In genomic region chr7:50393076-50393475, GRCh38 we compare ENCODE assay signal across 13 cellular contexts. TPM values are rescaled to one million over a fixed set of nuclear protein-coding genes. Genes with fewer than 3 reads are reported as not detected.
DNase-seq lines count a peak whose midpoint lies in the region; ATAC-seq and TF ChIP-seq lines count a peak whose summit lies in the region.
"Had no signal": no experiment of that assay in that cellular context is flagged by ENCODE, and none has a peak within 500 bp of the region (broad histone marks: within the 10 kb centered on the region; RNA-seq: fewer than 3 reads in every experiment).

No MANE protein-coding gene starts in this region.

- TF ChIP-seq CTCF in CD8-positive, alpha-beta T cell (IDR thresholded peaks at IDR 0.05): no peak
- no peak for TF ChIP-seq CTCF in GM10248 (IDR thresholded peaks at IDR 0.05; ENCODE audit: control extremely low read depth, extremely low read depth, low read depth, missing control alignments)
- no peak for TF ChIP-seq CTCF in lower lobe of right lung (IDR thresholded peaks at IDR 0.05)

- peaks cover 90% of the 10 kb centered on the region for H3K4me1 ChIP-seq in CD8-positive, alpha-beta T cell (ENCODE audit: insufficient read depth, low read length)
- H3K4me1 ChIP-seq in lower lobe of right lung: peaks cover 5% of the 10 kb centered on the region

- peak; percentile 27 for ATAC-seq in CD8-positive, alpha-beta T cell
- ATAC-seq in activated naive CD4-positive, alpha-beta T cell treated with anti-CD3 and anti-CD28 coated beads, Interleukin-2, amount 50 U/mL, for 72 hours: peak; percentile 75 to 79
- no peak for ATAC-seq in HG03439 (IDR thresholded peaks at IDR 0.05; ENCODE audit: unreplicated experiment)
- no peak for ATAC-seq in lower lobe of right lung

- no peaks in the 10 kb centered on the region for H3K27me3 Mint-ChIP-seq in CD8-positive, alpha-beta T cell (ENCODE audit: low read depth)
- H3K27me3 Mint-ChIP-seq in activated CD4-positive, alpha-beta T cell treated with anti-CD3 and anti-CD28 coated beads, Interleukin-2, amount 10 ng/mL, durations not matched to agents 24 days and 14 days: no peaks in the 10 kb centered on the region

- POLR2A ChIA-PET in CD8-positive, alpha-beta T cell (lab: Charles Lee): interaction anchor here (1.1 kb wide), 1 partner anchor 188 kb away, joined by 3 read pairs; no protein-coding TSS in a partner anchor
- POLR2A ChIA-PET in GM10248 (lab: Yijun Ruan, JAX): no interaction called here

- intact Hi-C loops in CD8-positive, alpha-beta T cell (cut with DNase I, micrococcal nuclease): no loop called here
- intact Hi-C loops in activated CD4-positive, alpha-beta T cell treated with anti-CD3 and anti-CD28 coated beads, Interleukin-2, amount 10 ng/mL, durations not matched to agents 24 days and 14 days (cut with micrococcal nuclease): loop anchor here (1.0 kb wide), 5 partner anchors 16 to 184 kb away; no protein-coding TSS in a partner anchor
- intact Hi-C loops in lower lobe of right lung (cut with DNase I): no loop called here

- H3K9me3 Mint-ChIP-seq in CD8-positive, alpha-beta T cell: no peaks in the 10 kb centered on the region
- no peaks in the 10 kb centered on the region for H3K9me3 Mint-ChIP-seq in activated CD4-positive, alpha-beta T cell treated with anti-CD3 and anti-CD28 coated beads, Interleukin-2, amount 10 ng/mL, durations not matched to agents 24 days and 14 days
- H3K9me3 Mint-ChIP-seq in activated naive CD4-positive, alpha-beta T cell treated with anti-CD3 and anti-CD28 coated beads, Interleukin-2, amount 50 U/mL, for 72 hours: peaks cover 0 to 7% of the 10 kb centered on the region in 2 donors
- H3K9me3 Mint-ChIP-seq: HFFc6, mesothelial cell of epicardium had no signal

- H3K9me3 ChIP-seq in CD8-positive, alpha-beta T cell (ENCODE audit: low read length): no peaks in the 10 kb centered on the region
- H3K9me3 ChIP-seq in lower lobe of right lung: no peaks in the 10 kb centered on the region

- no peaks in the 10 kb centered on the region for H3K27me3 ChIP-seq in CD8-positive, alpha-beta T cell (ENCODE audit: insufficient read depth, low read length)
- no peaks in the 10 kb centered on the region for H3K27me3 ChIP-seq in lower lobe of right lung (ENCODE audit: low read depth)

- H3K36me3 Mint-ChIP-seq in CD8-positive, alpha-beta T cell: peaks cover 93% of the 10 kb centered on the region
- H3K36me3 Mint-ChIP-seq in activated CD4-positive, alpha-beta T cell treated with anti-CD3 and anti-CD28 coated beads, Interleukin-2, amount 10 ng/mL, durations not matched to agents 24 days and 14 days (ENCODE audit: low read depth): peaks cover 81% of the 10 kb centered on the region
- peaks cover 50 to 80% of the 10 kb centered on the region in 2 donors for H3K36me3 Mint-ChIP-seq in activated naive CD4-positive, alpha-beta T cell treated with anti-CD3 and anti-CD28 coated beads, Interleukin-2, amount 50 U/mL, for 72 hours
- H3K36me3 Mint-ChIP-seq: mesothelial cell of epicardium had no signal

- H3K36me3 ChIP-seq in CD8-positive, alpha-beta T cell (ENCODE audit: insufficient read depth, low read length): peaks cover 52% of the 10 kb centered on the region
- peaks cover 26% of the 10 kb centered on the region for H3K36me3 ChIP-seq in lower lobe of right lung

- CTCF ChIA-PET in CD8-positive, alpha-beta T cell (lab: Charles Lee): interaction anchor here (1.5 to 3.2 kb wide), 3 partner anchors 25 to 187 kb away, joined by 5 to 18 read pairs (median 15); no protein-coding TSS in a partner anchor
- CTCF ChIA-PET in GM10248 (lab: Yijun Ruan, JAX): interaction anchor here (2.4 to 2.8 kb wide), 2 partner anchors 25 kb away, joined by 9 to 16 read pairs; no protein-coding TSS in a partner anchor

- DNase-seq in CD8-positive, alpha-beta T cell: peak in 3 of 7 experiments; percentile 23 to 44 (median 36)
- peak; percentile 82 for DNase-seq in activated CD4-positive, alpha-beta T cell treated with anti-CD3 and anti-CD28 coated beads, Interleukin-2, amount 10 ng/mL, durations not matched to agents 24 days and 14 days
- peak in 1 of 2 donors; percentile 46 for DNase-seq in activated naive CD4-positive, alpha-beta T cell treated with anti-CD3 and anti-CD28 coated beads, Interleukin-2, amount 50 U/mL, for 72 hours (ENCODE audit: low spot score in 2 of 2)
- peak; percentile 39 for DNase-seq in stimulated activated CD4-positive, alpha-beta T cell treated with anti-CD3 and anti-CD28 coated beads, Interleukin-2, amount 100 ng/mL, for 4 hours (ENCODE audit: low read depth)
- DNase-seq in GM10248 (ENCODE audit: extremely low spot score): no peak
- no peak for DNase-seq in central memory CD4-positive, alpha-beta T cell
- DNase-seq in lower lobe of right lung: no peak
- DNase-seq: caudate nucleus, EL, HFFc6, NCI-H187 had no signal

- peak overlapping the region; percentile 94 for H3K27ac Mint-ChIP-seq in CD8-positive, alpha-beta T cell
- peak overlapping the region; percentile 97 for H3K27ac Mint-ChIP-seq in activated CD4-positive, alpha-beta T cell treated with anti-CD3 and anti-CD28 coated beads, Interleukin-2, amount 10 ng/mL, durations not matched to agents 24 days and 14 days
- peak overlapping the region; percentile 97 to 99 for H3K27ac Mint-ChIP-seq in activated naive CD4-positive, alpha-beta T cell treated with anti-CD3 and anti-CD28 coated beads, Interleukin-2, amount 50 U/mL, for 72 hours
- H3K27ac Mint-ChIP-seq: HFFc6, mesothelial cell of epicardium had no signal

- H3K4me3 ChIP-seq in CD8-positive, alpha-beta T cell (ENCODE audit: low read depth, low read length): no peak overlapping the region
- H3K4me3 ChIP-seq in lower lobe of right lung: no peak overlapping the region

- H3K4me1 Mint-ChIP-seq in CD8-positive, alpha-beta T cell (ENCODE audit: low read depth): peaks cover 91% of the 10 kb centered on the region
- peaks cover 82% of the 10 kb centered on the region for H3K4me1 Mint-ChIP-seq in activated CD4-positive, alpha-beta T cell treated with anti-CD3 and anti-CD28 coated beads, Interleukin-2, amount 10 ng/mL, durations not matched to agents 24 days and 14 days

- H3K4me3 Mint-ChIP-seq in CD8-positive, alpha-beta T cell: peak overlapping the region; percentile 73
- H3K4me3 Mint-ChIP-seq in activated CD4-positive, alpha-beta T cell treated with anti-CD3 and anti-CD28 coated beads, Interleukin-2, amount 10 ng/mL, durations not matched to agents 24 days and 14 days: peak overlapping the region; percentile 82
- H3K4me3 Mint-ChIP-seq: HFFc6, mesothelial cell of epicardium had no signal

- H3K27ac ChIP-seq in CD8-positive, alpha-beta T cell (ENCODE audit: low read depth, low read length): peak overlapping the region; percentile 29
- H3K27ac ChIP-seq in lower lobe of right lung: no peak overlapping the region

RNA-seq across cellular contexts. Expression of gene FIGNL1, which starts 57.1 kb away (rescaled TPM):
- total RNA-seq in CD8-positive, alpha-beta T cell: 10 to 100 TPM; 11.3 to 12.7 TPM
- total RNA-seq in activated CD4-positive, alpha-beta T cell treated with anti-CD3 and anti-CD28 coated beads, Interleukin-2, amount 10 ng/mL, durations not matched to agents 24 days and 14 days: 44.7 and 47.4 TPM in 2 replicates
- 10 to 100 TPM; 46.0 to 50.7 TPM for total RNA-seq in activated naive CD4-positive, alpha-beta T cell treated with anti-CD3 and anti-CD28 coated beads, Interleukin-2, amount 50 U/mL, for 72 hours
- total RNA-seq in lower lobe of right lung: 5.0 TPM

Comparison
In these comparisons a context has a peak if more than half of its experiments do, and no peak if none do; other contexts are left out.
1. ATAC-seq: peak in CD8-positive, alpha-beta T cell (single experiment) and activated naive CD4-positive, alpha-beta T cell treated with anti-CD3 and anti-CD28 coated beads, Interleukin-2, amount 50 U/mL, for 72 hours (2 of 2); none in HG03439 (single experiment) and lower lobe of right lung (0 of 2).
2. DNase-seq: peak in activated CD4-positive, alpha-beta T cell treated with anti-CD3 and anti-CD28 coated beads, Interleukin-2, amount 10 ng/mL, durations not matched to agents 24 days and 14 days (single experiment) and stimulated activated CD4-positive, alpha-beta T cell treated with anti-CD3 and anti-CD28 coated beads, Interleukin-2, amount 100 ng/mL, for 4 hours (single experiment); none in GM10248 (single experiment), central memory CD4-positive, alpha-beta T cell (single experiment) and lower lobe of right lung (single experiment).
3. Peak in every context shown above with its lines, with median percentiles within 50 percentile points of each other: H3K27ac Mint-ChIP-seq.